ENCODE assay signal across 13 cellular contexts in the genomic region with DNA sequence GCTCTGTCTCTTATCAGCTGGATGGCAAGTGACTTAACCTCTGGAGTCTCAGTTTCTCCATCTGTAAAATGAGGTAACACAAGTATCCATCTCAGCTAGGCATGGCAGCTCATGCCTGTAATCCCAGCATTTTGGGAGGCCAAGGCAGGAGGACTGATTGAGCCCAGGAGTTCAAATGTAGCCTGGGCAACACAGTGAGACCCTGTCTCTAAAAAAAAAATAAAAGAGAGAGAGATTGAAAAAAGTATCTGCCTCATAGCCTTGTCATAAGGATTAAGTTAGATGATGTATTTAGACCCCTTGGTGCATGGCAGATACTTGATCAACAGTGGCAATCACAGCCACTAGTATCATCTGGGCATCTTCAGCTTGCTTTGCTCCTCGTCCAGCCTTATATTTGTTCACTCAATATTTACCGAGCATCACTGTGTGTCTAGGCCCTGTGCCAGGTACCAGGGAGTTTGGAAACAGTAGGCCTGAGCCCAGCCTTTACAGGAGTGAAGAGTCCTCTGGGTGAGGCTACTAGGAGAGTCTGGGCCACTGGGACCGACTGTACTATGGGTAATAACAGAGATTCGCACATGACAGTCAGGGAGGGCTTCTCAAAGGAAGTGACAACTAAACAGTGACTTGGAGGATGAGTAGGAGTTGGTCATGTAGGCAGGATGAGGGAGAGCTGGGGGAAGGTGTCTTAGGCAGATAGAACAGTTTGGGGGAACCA. TPM values are rescaled to one million over a fixed set of nuclear protein-coding genes. Genes with fewer than 3 reads are reported as not detected.
A peak's percentile ranks its signal among the peaks of the same experiment; 100 is the strongest.
DNase-seq lines count a peak whose midpoint lies in the region; ATAC-seq and TF ChIP-seq lines count a peak whose summit lies in the region.
"Had no signal": no experiment of that assay in that cellular context is flagged by ENCODE, and none has a peak within 500 bp of the region (broad histone marks: within the 10 kb centered on the region; RNA-seq: fewer than 3 reads in every experiment).

No MANE protein-coding gene starts in this region.

- no peaks in the 10 kb centered on the region for H3K36me3 Mint-ChIP-seq in activated naive CD4-positive, alpha-beta T cell treated with anti-CD3 and anti-CD28 coated beads, Interleukin-2, amount 50 U/mL, for 72 hours
- no peaks in the 10 kb centered on the region for H3K36me3 Mint-ChIP-seq in mesothelial cell of epicardium
- H3K36me3 Mint-ChIP-seq: naive B cell had no signal

- H3K9me3 Mint-ChIP-seq in activated naive CD4-positive, alpha-beta T cell treated with anti-CD3 and anti-CD28 coated beads, Interleukin-2, amount 50 U/mL, for 72 hours, result no peaks in the 10 kb centered on the region
- H3K9me3 Mint-ChIP-seq in mesothelial cell of epicardium, result no peaks in the 10 kb centered on the region
- H3K9me3 Mint-ChIP-seq: dendritic cell treated with granulocyte-macrophage colony-stimulating factor and Interleukin-4, amounts not matched to agents 40 ng/mL and 50 ng/mL, for 4 days; naive B cell had no signal

- no peak for DNase-seq in activated naive CD4-positive, alpha-beta T cell treated with anti-CD3 and anti-CD28 coated beads, Interleukin-2, amount 50 U/mL, for 72 hours (ENCODE audit: low spot score in 2 of 2)
- no peak for DNase-seq in activated naive CD4-positive, alpha-beta T cell treated with anti-CD3 and anti-CD28 coated beads, Interleukin-2, amount 50 U/mL, for 16 hours
- DNase-seq in RKO (ENCODE audit: low spot score) (peak; percentile 16), left lobe of liver (ENCODE audit: low spot score) (peak; percentile 94), mesothelial cell of epicardium (ENCODE audit: low spot score in 2 of 2, unreplicated experiment in 2 of 2) (no peak)
- DNase-seq: activated CD4-positive, CD25-positive, alpha-beta regulatory T cell treated with anti-CD3 and anti-CD28 coated beads, Interleukin-2, amount 50 U/mL, for 72 hours; GDM1; naive B cell; NCI-H2171 treated with DMSO at 0.1 percent for 48 hours had no signal

- peak in 1 of 2 donors; percentile 22 for ATAC-seq in activated naive CD4-positive, alpha-beta T cell treated with anti-CD3 and anti-CD28 coated beads, Interleukin-2, amount 50 U/mL, for 72 hours
- ATAC-seq in left lobe of liver, result peak; percentile 98
- no peak for ATAC-seq in GM18868 (IDR thresholded peaks at IDR 0.05; ENCODE audit: unreplicated experiment)
- no peak for ATAC-seq in GM18867 (IDR thresholded peaks at IDR 0.05; ENCODE audit: unreplicated experiment)
- ATAC-seq in GM21529 (IDR thresholded peaks at IDR 0.05; ENCODE audit: unreplicated experiment), result no peak

- peaks cover 15% of the 10 kb centered on the region for H3K4me1 Mint-ChIP-seq in mesothelial cell of epicardium

- peak overlapping the region; percentile 0 to 37 for H3K27ac Mint-ChIP-seq in activated naive CD4-positive, alpha-beta T cell treated with anti-CD3 and anti-CD28 coated beads, Interleukin-2, amount 50 U/mL, for 72 hours
- no peak overlapping the region for H3K27ac Mint-ChIP-seq in mesothelial cell of epicardium
- H3K27ac Mint-ChIP-seq: dendritic cell treated with granulocyte-macrophage colony-stimulating factor and Interleukin-4, amounts not matched to agents 40 ng/mL and 50 ng/mL, for 4 days had no signal

- no peak overlapping the region for H3K4me3 Mint-ChIP-seq in mesothelial cell of epicardium
- H3K4me3 Mint-ChIP-seq: dendritic cell treated with granulocyte-macrophage colony-stimulating factor and Interleukin-4, amounts not matched to agents 40 ng/mL and 50 ng/mL, for 4 days had no signal

- TF ChIP-seq CTCF in mesothelial cell of epicardium (IDR thresholded peaks at IDR 0.05; ENCODE audit: unreplicated experiment), result no peak

- no peaks in the 10 kb centered on the region for H3K27me3 Mint-ChIP-seq in mesothelial cell of epicardium (ENCODE audit: low read depth)
- H3K27me3 Mint-ChIP-seq: dendritic cell treated with granulocyte-macrophage colony-stimulating factor and Interleukin-4, amounts not matched to agents 40 ng/mL and 50 ng/mL, for 4 days had no signal

RNA-seq across cellular contexts. Expression of a gene that starts 34.2 kb away (rescaled TPM):
- total RNA-seq in activated naive CD4-positive, alpha-beta T cell treated with anti-CD3 and anti-CD28 coated beads, Interleukin-2, amount 50 U/mL, for 72 hours, result 10 to 100 TPM in 1 of 2 donors, 1 to 10 TPM in 1; 6.8 to 11.8 TPM
- total RNA-seq in left lobe of liver (3.7 TPM), mesothelial cell of epicardium (5.9 to 6.3 TPM (median 5.9 TPM) in 3 replicates)

RNA-seq across cellular contexts. Expression of a gene that starts 39.2 kb away (rescaled TPM):
- 10 to 100 TPM; 37.3 to 59.3 TPM for total RNA-seq in activated naive CD4-positive, alpha-beta T cell treated with anti-CD3 and anti-CD28 coated beads, Interleukin-2, amount 50 U/mL, for 72 hours
- total RNA-seq in left lobe of liver (37.2 TPM), mesothelial cell of epicardium (10.1 to 12.2 TPM (median 11.5 TPM) in 3 replicates)

Comparison
In these comparisons a context has a peak if more than half of its experiments do, and no peak if none do; other contexts are left out.
1. DNase-seq: peak in RKO (single experiment) and left lobe of liver (single experiment); none in activated naive CD4-positive, alpha-beta T cell treated with anti-CD3 and anti-CD28 coated beads, Interleukin-2, amount 50 U/mL, for 72 hours (0 of 2), activated naive CD4-positive, alpha-beta T cell treated with anti-CD3 and anti-CD28 coated beads, Interleukin-2, amount 50 U/mL, for 16 hours (single experiment) and mesothelial cell of epicardium (0 of 2).